In genomic region chr1:155272466-155273133, GRCh38 we compare ENCODE assay signal across 8 cellular contexts. TPM values are rescaled to one million over a fixed set of nuclear protein-coding genes. Genes with fewer than 3 reads are reported as not detected.
DNase-seq lines count a peak whose midpoint lies in the region; ATAC-seq and TF ChIP-seq lines count a peak whose summit lies in the region.

No MANE protein-coding gene starts in this region.

- H3K4me1 ChIP-seq in BE2C (peaks cover 3% of the 10 kb centered on the region), right atrium auricular region (peaks cover 0 to 35% of the 10 kb centered on the region in 2 donors)

- no peaks in the 10 kb centered on the region for H3K27me3 ChIP-seq in BE2C
- H3K27me3 ChIP-seq in HL-60 (ENCODE audit: insufficient read depth, poor library complexity, severe bottlenecking): no peaks in the 10 kb centered on the region
- no peaks in the 10 kb centered on the region for H3K27me3 ChIP-seq in right atrium auricular region

- peak overlapping the region; percentile 95 to 98 for H3K27ac Mint-ChIP-seq in activated naive CD4-positive, alpha-beta T cell treated with anti-CD3 and anti-CD28 coated beads, Interleukin-2, amount 50 U/mL, for 72 hours

- DNase-seq in BE2C: no peak
- DNase-seq in HL-60 (ENCODE audit: low read depth in 1 of 2, low spot score in 1 of 2): no peak
- DNase-seq in activated naive CD4-positive, alpha-beta T cell treated with anti-CD3 and anti-CD28 coated beads, Interleukin-2, amount 50 U/mL, for 72 hours (ENCODE audit: low spot score in 2 of 2): no peak
- DNase-seq in right atrium auricular region (ENCODE audit: low spot score): no peak
- DNase-seq in skeletal muscle cell (ENCODE audit: low read depth): peak; percentile 11
- no peak for DNase-seq in MV-4-11 (lab: John Stamatoyannopoulos, UW)
- no peak for DNase-seq in occipital lobe (lab: John Stamatoyannopoulos, UW)

- peak overlapping the region; percentile 84 for H3K27ac ChIP-seq in HL-60 (replicated peaks)
- peak overlapping the region; percentile 96 to 99 for H3K27ac ChIP-seq in right atrium auricular region

- H3K4me3 ChIP-seq in BE2C (ENCODE audit: low read depth, low read length): peak overlapping the region; percentile 98
- H3K4me3 ChIP-seq in HL-60 (replicated peaks; ENCODE audit: insufficient read depth, low read length): peak overlapping the region; percentile 92
- H3K4me3 ChIP-seq in right atrium auricular region: peak overlapping the region; percentile 77 to 94
- H3K4me3 ChIP-seq in skeletal muscle cell (ENCODE audit: low read depth, low read length): peak overlapping the region; percentile 77

- H3K36me3 Mint-ChIP-seq in activated naive CD4-positive, alpha-beta T cell treated with anti-CD3 and anti-CD28 coated beads, Interleukin-2, amount 50 U/mL, for 72 hours: peaks cover 29 to 47% of the 10 kb centered on the region in 2 donors

- ATAC-seq in activated naive CD4-positive, alpha-beta T cell treated with anti-CD3 and anti-CD28 coated beads, Interleukin-2, amount 50 U/mL, for 72 hours: no peak
- no peak for ATAC-seq in HG03432 (IDR thresholded peaks at IDR 0.05; ENCODE audit: unreplicated experiment)

- H3K9me3 ChIP-seq in BE2C (no peaks in the 10 kb centered on the region), right atrium auricular region (no peaks in the 10 kb centered on the region)

- no peak for TF ChIP-seq CTCF in BE2C (IDR thresholded peaks at IDR 0.05; ENCODE audit: low read depth, low read length)
- TF ChIP-seq CTCF in HL-60 (IDR thresholded peaks at IDR 0.05; ENCODE audit: insufficient read depth, low read length): no peak
- no peak for TF ChIP-seq CTCF in right atrium auricular region (IDR thresholded peaks at IDR 0.05)

- peaks cover 0 to 6% of the 10 kb centered on the region in 2 donors for H3K9me3 Mint-ChIP-seq in activated naive CD4-positive, alpha-beta T cell treated with anti-CD3 and anti-CD28 coated beads, Interleukin-2, amount 50 U/mL, for 72 hours

- H3K36me3 ChIP-seq in BE2C (peaks cover 38% of the 10 kb centered on the region), right atrium auricular region (peaks cover 34% of the 10 kb centered on the region)

RNA-seq across cellular contexts. Expression of gene CLK2, which starts 0.7 kb away (rescaled TPM):
- 129 TPM for polyA plus RNA-seq in BE2C (2012; ENCODE audit: insufficient read depth, insufficient read length, low read depth)
- total RNA-seq in activated naive CD4-positive, alpha-beta T cell treated with anti-CD3 and anti-CD28 coated beads, Interleukin-2, amount 50 U/mL, for 72 hours: 100 to 1,000 TPM in 1 of 2 donors, 10 to 100 TPM in 1; 90.7 to 106 TPM
- total RNA-seq in right atrium auricular region (10 to 100 TPM in 1 of 2 donors, 1 to 10 TPM in 1; 9.8 to 16.4 TPM), occipital lobe (26.5 TPM)

RNA-seq across cellular contexts. Expression of gene HCN3, which starts 4.7 kb away (rescaled TPM):
- 10.0 TPM for polyA plus RNA-seq in BE2C (2012; ENCODE audit: insufficient read depth, insufficient read length, low read depth)
- total RNA-seq in activated naive CD4-positive, alpha-beta T cell treated with anti-CD3 and anti-CD28 coated beads, Interleukin-2, amount 50 U/mL, for 72 hours: 1 to 10 TPM; 3.9 to 4.8 TPM
- total RNA-seq in right atrium auricular region (under 1 TPM; 0.35 to 0.41 TPM), occipital lobe (15.6 TPM)

RNA-seq across cellular contexts. Expression of gene SCAMP3, which starts 10.4 kb away (rescaled TPM):
- polyA plus RNA-seq in BE2C (2012; ENCODE audit: insufficient read depth, insufficient read length, low read depth): 203 TPM
- 100 to 1,000 TPM in 1 of 2 donors, 10 to 100 TPM in 1; 98.9 to 107 TPM for total RNA-seq in activated naive CD4-positive, alpha-beta T cell treated with anti-CD3 and anti-CD28 coated beads, Interleukin-2, amount 50 U/mL, for 72 hours
- 10 to 100 TPM; 77.2 to 77.7 TPM for total RNA-seq in right atrium auricular region
- total RNA-seq in occipital lobe: 19.5 TPM

RNA-seq across cellular contexts. Expression of gene ENTREP3, which starts 17.3 kb away (rescaled TPM):
- polyA plus RNA-seq in BE2C (2012; ENCODE audit: insufficient read depth, insufficient read length, low read depth): 59.3 TPM
- total RNA-seq in activated naive CD4-positive, alpha-beta T cell treated with anti-CD3 and anti-CD28 coated beads, Interleukin-2, amount 50 U/mL, for 72 hours: 10 to 100 TPM; 14.3 to 45.8 TPM
- total RNA-seq in right atrium auricular region (10 to 100 TPM; 14.4 to 15.5 TPM), occipital lobe (3.7 TPM)

RNA-seq across cellular contexts. Expression of gene PKLR, which starts 28.6 kb away (rescaled TPM):
- polyA plus RNA-seq in BE2C (2012; ENCODE audit: insufficient read depth, insufficient read length, low read depth): not detected
- under 1 TPM in 1 of 2 donors, not detected in 1; 0.14 TPM for total RNA-seq in activated naive CD4-positive, alpha-beta T cell treated with anti-CD3 and anti-CD28 coated beads, Interleukin-2, amount 50 U/mL, for 72 hours
- total RNA-seq in right atrium auricular region: not detected
- not detected for total RNA-seq in occipital lobe
